ENCODE assay signal across 15 cellular contexts in the genomic region with DNA sequence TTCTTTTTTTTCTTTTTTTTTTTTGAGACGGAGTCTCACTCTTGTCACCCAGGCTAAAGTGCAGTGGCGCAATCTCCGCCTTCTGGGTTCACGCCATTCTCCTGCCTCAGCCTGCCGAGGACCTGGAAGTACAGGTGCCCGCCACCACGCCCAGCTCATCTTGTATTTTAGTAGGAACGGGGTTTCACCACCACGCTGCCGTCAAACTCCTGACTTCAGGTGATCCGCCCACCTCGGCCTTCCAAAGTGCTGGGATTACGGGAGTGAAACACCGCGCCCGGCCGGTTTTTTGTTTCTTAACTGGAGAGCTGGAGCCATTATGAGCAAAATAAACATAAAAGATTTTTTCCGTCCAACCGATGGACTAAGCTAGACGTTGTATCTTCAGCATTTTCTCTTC. TPM values are rescaled to one million over a fixed set of nuclear protein-coding genes. Genes with fewer than 3 reads are reported as not detected.
DNase-seq lines count a peak whose midpoint lies in the region; FAIRE-seq and TF ChIP-seq lines count a peak whose summit lies in the region.
"Had no signal": no experiment of that assay in that cellular context is flagged by ENCODE, and none has a peak within 500 bp of the region (broad histone marks: within the 10 kb centered on the region; RNA-seq: fewer than 3 reads in every experiment).

No MANE protein-coding gene starts in this region.

- FAIRE-seq in kidney (lab: Jason Lieb, UNC): no peak
- FAIRE-seq: G401.6, GM12892, H1 had no signal

- H3K56ac ChIP-seq in H9 (ENCODE audit: insufficient read length, low read depth, low read length): no peak overlapping the region

- no peak overlapping the region for H3K27ac Mint-ChIP-seq in H9
- H3K27ac Mint-ChIP-seq: CD4-positive, alpha-beta memory T cell had no signal

- H3K27me3 ChIP-seq in H9 (ENCODE audit: insufficient read depth, low read length): no peaks in the 10 kb centered on the region
- no peaks in the 10 kb centered on the region for H3K27me3 ChIP-seq in GM23248 (replicated peaks; ENCODE audit: insufficient read depth)

- H3K9me3 ChIP-seq in H9 (ENCODE audit: control insufficient read depth, low read depth, low read length) (no peaks in the 10 kb centered on the region), kidney (ENCODE audit: control insufficient read depth in 1 of 2, low read length in 2 of 2) (no peaks in the 10 kb centered on the region), GM23248 (ENCODE audit: low read depth) (no peaks in the 10 kb centered on the region)
- H3K9me3 ChIP-seq: Caco-2 had no signal

- H3K79me1 ChIP-seq in H9 (ENCODE audit: insufficient read depth, low read depth, low read length, poor library complexity, severe bottlenecking): no peaks in the 10 kb centered on the region

- no CpG with 5 or more reads among the region's 20 CpGs for WGBS in H9 (ENCODE audit: extremely low coverage, insufficient read length, low lambda C conversion rate)
- 90% methylated on average over 19 to 20 of the region's 20 CpGs for WGBS in GM23248 (ENCODE audit: low coverage in 1 of 2, low lambda C conversion rate in 2 of 2, missing lambda C conversion rate in 2 of 2), 2 experiments

- no peak overlapping the region for H2BK120ac ChIP-seq in H9 (ENCODE audit: low read depth, low read length, poor library complexity, severe bottlenecking)

- H2BK15ac ChIP-seq in H9 (ENCODE audit: low read depth, low read length): no peak overlapping the region

- H3K27ac ChIP-seq in H9 (ENCODE audit: insufficient read length, low read depth, low read length): no peak overlapping the region
- peak overlapping the region; percentile 54 for H3K27ac ChIP-seq in caudate nucleus (ENCODE audit: low read depth, low read length)
- no peak overlapping the region for H3K27ac ChIP-seq in kidney (ENCODE audit: low read depth in 2 of 2, low read length in 2 of 2)
- H3K27ac ChIP-seq in GM23248: no peak overlapping the region

- H2BK5ac ChIP-seq in H9 (ENCODE audit: insufficient read length, low read length): no peak overlapping the region

- H3K79me2 ChIP-seq in H9 (ENCODE audit: insufficient read depth, low read length): no peaks in the 10 kb centered on the region
- H3K79me2 ChIP-seq in GM23248 (ENCODE audit: insufficient read depth): no peaks in the 10 kb centered on the region

- H3K9ac ChIP-seq in H9 (ENCODE audit: extremely low read depth, insufficient read length, low read length) (no peak overlapping the region), kidney (ENCODE audit: low read length in 2 of 2) (no peak overlapping the region), GM23248 (no peak overlapping the region)

- H3K18ac ChIP-seq in H9 (ENCODE audit: insufficient read length, low read depth, low read length): peak overlapping the region; percentile 38

- H3K27me3 Mint-ChIP-seq in H9 (ENCODE audit: low read depth): no peaks in the 10 kb centered on the region

- no peak overlapping the region for H3K23ac ChIP-seq in H9 (ENCODE audit: insufficient read length, low read depth, low read length)

- H3T11ph ChIP-seq in H9 (ENCODE audit: low read length): no peak overlapping the region

- no peak overlapping the region for H3K14ac ChIP-seq in H9 (ENCODE audit: insufficient read depth, low read length)

- peaks cover 11 to 12% of the 10 kb centered on the region in 2 experiments for H3K4me1 Mint-ChIP-seq in H9

- H3K4me1 ChIP-seq in H9 (ENCODE audit: insufficient read depth, low read length) (no peaks in the 10 kb centered on the region), kidney (ENCODE audit: control insufficient read depth in 1 of 2, insufficient read depth in 1 of 2, low read depth in 1 of 2, low read length in 2 of 2) (peaks cover 0 to 2% of the 10 kb centered on the region in 2 donors), GM23248 (ENCODE audit: insufficient read depth) (no peaks in the 10 kb centered on the region)

- no peak overlapping the region for H2AK5ac ChIP-seq in H9 (ENCODE audit: insufficient read length, low read length)

- H4K5ac ChIP-seq in H9 (ENCODE audit: insufficient read length, low read depth, low read length): no peak overlapping the region

- no peak overlapping the region for H3K4me3 ChIP-seq in kidney (ENCODE audit: low read length in 2 of 2)
- H3K4me3 ChIP-seq in GM23248: no peak overlapping the region

- no peaks in the 10 kb centered on the region for H3F3A ChIP-seq in GM23248 (ENCODE audit: insufficient read depth)

- no peak overlapping the region for H2BK12ac ChIP-seq in H9 (ENCODE audit: insufficient read length, low read depth, low read length)

- in situ Hi-C loops in GM23248 (cut with MboI): no loop called here

- DNase-seq in H9 (no peak), caudate nucleus (lab: John Stamatoyannopoulos, UW) (peak in 26 of 61 donors; percentile 2 to 44 (median 16)), kidney (peak; percentile 64), HT-29 (ENCODE audit: low spot score) (no peak), GM23248 (no peak), COLO668 (lab: John Stamatoyannopoulos, UW; ENCODE audit: unreplicated experiment) (no peak)
- DNase-seq: C1 segment of cervical spinal cord; Caco-2; CD4-positive, alpha-beta memory T cell; DMS153; DND-41; H7 had no signal

- H4K20me1 ChIP-seq in H9 (ENCODE audit: control insufficient read depth, insufficient read depth, insufficient read length) (no peaks in the 10 kb centered on the region), GM23248 (ENCODE audit: insufficient read depth) (no peaks in the 10 kb centered on the region)

- no peak overlapping the region for H4K8ac ChIP-seq in H9 (replicated peaks; ENCODE audit: insufficient read length, low read depth, low read length)

- no peaks in the 10 kb centered on the region for H3K9me2 ChIP-seq in GM23248 (ENCODE audit: insufficient read depth)

- H3K9me3 Mint-ChIP-seq in H9: peaks cover 3% of the 10 kb centered on the region in 2 experiments; a peak in 3 of 5 replicates

- no peak overlapping the region for H4K91ac ChIP-seq in H9 (ENCODE audit: insufficient read length, low read depth, low read length)

- H2BK20ac ChIP-seq in H9 (ENCODE audit: low read depth, low read length, poor library complexity, severe bottlenecking): no peak overlapping the region

- H3K36me3 Mint-ChIP-seq in H9 (ENCODE audit: insufficient read depth in 1 of 3, low read depth in 3 of 3): no peaks in the 10 kb centered on the region; a peak in 1 of 7 replicates
- H3K36me3 Mint-ChIP-seq: CD4-positive, alpha-beta memory T cell had no signal

- intact Hi-C loops in kidney (cut with DNase I): no loop called here

- H2AFZ ChIP-seq in H9 (ENCODE audit: low read length): no peak overlapping the region
- no peak overlapping the region for H2AFZ ChIP-seq in GM23248

- H3K36me3 ChIP-seq in kidney (ENCODE audit: control insufficient read depth in 1 of 2, insufficient read depth in 2 of 2, low read length in 2 of 2) (no peaks in the 10 kb centered on the region), GM23248 (ENCODE audit: low read depth) (no peaks in the 10 kb centered on the region)

- no peak overlapping the region for H3K4ac ChIP-seq in H9 (ENCODE audit: low read depth, low read length)

- TF ChIP-seq CTCF in H9 (conservative IDR thresholded peaks at IDR 0.05) (no peak), kidney (IDR thresholded peaks at IDR 0.05; ENCODE audit: borderline replicate concordance, extremely low read depth, insufficient read depth) (no peak)

- peaks cover 3% of the 10 kb centered on the region for H3K23me2 ChIP-seq in H9 (ENCODE audit: insufficient read length, low read depth, low read length, poor library complexity, severe bottlenecking)

- H3K4me2 ChIP-seq in H9 (ENCODE audit: insufficient read depth, insufficient read length, low read length) (no peak overlapping the region), GM23248 (ENCODE audit: unreplicated experiment) (no peak overlapping the region)

- H3K4me3 Mint-ChIP-seq in H9: no peak overlapping the region

RNA-seq across cellular contexts. Expression of a gene that starts 1.9 kb away (rescaled TPM):
- total RNA-seq in H9 (2021): 2.0 and 2.6 TPM in 2 replicates
- 6.4 TPM for total RNA-seq in kidney
- 1.4 TPM for polyA plus RNA-seq in kidney (ENCODE audit: insufficient read depth, low read depth, low replicate concordance)
- total RNA-seq in HT-29 (2014; rRNA removed; shearing (Covaris generic)): not detected in 2 replicates
- 0.22 and 0.38 TPM in 2 replicates for total RNA-seq in GM23248 (2014; rRNA removed; shearing (Covaris generic))
- 0.23 and 0.29 TPM in 2 replicates for polyA plus RNA-seq in GM23248 (2016; fragmentation: Nextera tagmentation; extraction: Ambion mirVana)
